24 cellular contexts compared by ENCODE assay signal in genomic region chr17:77544347-77544746, GRCh38.
"Had no signal": no experiment of that assay in that cellular context is flagged by ENCODE, and none has a peak within 500 bp of the region (broad histone marks: within the 10 kb centered on the region; RNA-seq: fewer than 3 reads in every experiment).

No MANE protein-coding gene starts in this region.

- H3K27ac ChIP-seq: adrenal gland, breast epithelium had no signal

- H3K9me3 ChIP-seq: adrenal gland, breast epithelium, MG63 had no signal

- H3K9me3 Mint-ChIP-seq: activated naive CD8-positive, alpha-beta T cell treated with anti-CD3 and anti-CD28 coated beads, Interleukin-2, amount 10 ng/mL, durations not matched to agents 7 days and 5 days; T-helper 1 cell treated with Interleukin-12 subunit alpha and Interleukin-12 subunit beta and Interleukin-4 antibody, amounts not matched to agents 30 μg/mL and 1 μg/mL, for 36 hours had no signal

- H3K27ac Mint-ChIP-seq: activated CD8-positive, alpha-beta T cell treated with anti-CD3 and anti-CD28 coated beads, Interleukin-2, amount 10 ng/mL, durations not matched to agents 7 days and 5 days; activated naive CD8-positive, alpha-beta T cell treated with anti-CD3 and anti-CD28 coated beads, Interleukin-2, amount 10 ng/mL, durations not matched to agents 7 days and 5 days; T-helper 1 cell treated with Interleukin-12 subunit alpha and Interleukin-12 subunit beta and Interleukin-4 antibody, amounts not matched to agents 30 μg/mL and 1 μg/mL, for 36 hours had no signal

- H3K4me1 ChIP-seq: breast epithelium had no signal

- ATAC-seq: activated CD4-positive, CD25-positive, alpha-beta regulatory T cell treated with anti-CD3 and anti-CD28 coated beads, Interleukin-2, amount 50 U/mL, for 24 hours; activated CD8-positive, alpha-beta T cell treated with anti-CD3 and anti-CD28 coated beads, Interleukin-2, amount 10 ng/mL, durations not matched to agents 7 days and 5 days; Panc1 had no signal

- H3K4me3 ChIP-seq: adrenal gland, breast epithelium, MG63 had no signal

- H3K36me3 ChIP-seq: adrenal gland, breast epithelium, MG63 had no signal

- H3K36me3 Mint-ChIP-seq: activated naive CD8-positive, alpha-beta T cell treated with anti-CD3 and anti-CD28 coated beads, Interleukin-2, amount 10 ng/mL, durations not matched to agents 7 days and 5 days had no signal

- H3K4me3 Mint-ChIP-seq: activated CD8-positive, alpha-beta T cell treated with anti-CD3 and anti-CD28 coated beads, Interleukin-2, amount 10 ng/mL, durations not matched to agents 7 days and 5 days; activated naive CD8-positive, alpha-beta T cell treated with anti-CD3 and anti-CD28 coated beads, Interleukin-2, amount 10 ng/mL, durations not matched to agents 7 days and 5 days; T-helper 1 cell treated with Interleukin-12 subunit alpha and Interleukin-12 subunit beta and Interleukin-4 antibody, amounts not matched to agents 30 μg/mL and 1 μg/mL, for 36 hours had no signal

- H3K27me3 ChIP-seq: adrenal gland, breast epithelium had no signal

- DNase-seq: activated CD4-positive, alpha-beta T cell treated with anti-CD3 and anti-CD28 coated beads for 48 hours; activated CD4-positive, alpha-beta T cell treated with anti-CD3 and anti-CD28 coated beads, Interleukin-2, amount 50 U/mL, for 4 hours; activated CD8-positive, alpha-beta memory T cell treated with anti-CD3 and anti-CD28 coated beads, Interleukin-2, amount 50 U/mL, for 48 hours; activated CD8-positive, alpha-beta T cell treated with anti-CD3 and anti-CD28 coated beads, Interleukin-2, amount 10 ng/mL, durations not matched to agents 7 days and 5 days; activated naive CD4-positive, alpha-beta T cell treated with anti-CD3 and anti-CD28 coated beads, Interleukin-2, amount 50 U/mL, for 16 hours; activated naive CD8-positive, alpha-beta T cell treated with anti-CD3 and anti-CD28 coated beads, Interleukin-2, amount 10 ng/mL, durations not matched to agents 7 days and 5 days; activated T-cell treated with anti-CD3 and anti-CD28 coated beads, Interleukin-2, amount 50 U/mL, for 1 hour; adrenal gland; anterior cingulate cortex; caudate nucleus; MG63; NCI-H1092 treated with DMSO at 0.1 percent for 48 hours; NCI-H1417 treated with DMSO at 0.1 percent for 48 hours; NCI-H1694 treated with DMSO at 0.1 percent for 48 hours; NCI-H2029 treated with DMSO at 0.1 percent for 48 hours; NCI-H510A treated with DMSO at 0.1 percent for 48 hours; NCI-H69; NK-92 treated with Interleukin-12 subunit alpha and Interleukin-12 subunit beta, amount 100 ng/mL, for 24 hours; OCI-M1; SHP77 treated with DMSO at 0.1 percent for 48 hours had no signal
